Comparison of ENCODE assay signal across 8 cellular contexts in genomic region chr5:57179262-57179960, GRCh38. TPM values are rescaled to one million over a fixed set of nuclear protein-coding genes. Genes with fewer than 3 reads are reported as not detected.
DNase-seq lines count a peak whose midpoint lies in the region; ATAC-seq and TF ChIP-seq lines count a peak whose summit lies in the region.

No MANE protein-coding gene starts in this region.

- DNase-seq in CD4-positive, alpha-beta T cell, result no peak
- DNase-seq in PC-9 (no peak), epithelial cell of esophagus (ENCODE audit: low read depth) (no peak), H4 (ENCODE audit: low spot score) (no peak), GDM1 (lab: John Stamatoyannopoulos, UW) (no peak), NCI-H526 (lab: John Stamatoyannopoulos, UW) (no peak)
- no peak for DNase-seq in stimulated activated CD4-positive, alpha-beta T cell treated with anti-CD3 and anti-CD28 coated beads, Interleukin-4, amount 100 ng/mL, for 1 hour

- BruUV-seq in PC-9 (replicated peaks; lab: Mats Ljungman, UMichigan), result no TSS peak

- H3K4me1 ChIP-seq in PC-9 (replicated peaks; ENCODE audit: insufficient read depth) (peaks cover 44% of the 10 kb centered on the region), neuron (ENCODE audit: insufficient read depth, low read length) (peaks cover 19% of the 10 kb centered on the region)

- no peaks in the 10 kb centered on the region for H3K9me2 ChIP-seq in PC-9 (ENCODE audit: insufficient read depth)

- peaks cover 100% of the 10 kb centered on the region for H3K79me2 ChIP-seq in PC-9 (ENCODE audit: low read depth)

- H3K9me3 Mint-ChIP-seq in CD4-positive, alpha-beta T cell, result no peaks in the 10 kb centered on the region

- peaks cover 92% of the 10 kb centered on the region for H4K20me1 ChIP-seq in PC-9 (ENCODE audit: insufficient read depth)

- H3K36me3 ChIP-seq in PC-9 (ENCODE audit: low read depth), result peaks cover 45% of the 10 kb centered on the region
- peaks cover 36% of the 10 kb centered on the region for H3K36me3 ChIP-seq in neuron (ENCODE audit: insufficient read depth, low read length)

- peak overlapping the region; percentile 96 for H3K27ac Mint-ChIP-seq in CD4-positive, alpha-beta T cell

- H3K4me3 Mint-ChIP-seq in CD4-positive, alpha-beta T cell, result peak overlapping the region; percentile 98

- peaks cover 84% of the 10 kb centered on the region for H3K36me3 Mint-ChIP-seq in CD4-positive, alpha-beta T cell (ENCODE audit: low read depth)

- no peaks in the 10 kb centered on the region for H3K9me3 ChIP-seq in CD4-positive, alpha-beta T cell (ENCODE audit: control insufficient read depth, low read length)
- H3K9me3 ChIP-seq in PC-9 (ENCODE audit: insufficient read depth, low read depth) (no peaks in the 10 kb centered on the region), neuron (ENCODE audit: low read length) (peaks cover 7% of the 10 kb centered on the region)

- peak overlapping the region; percentile 76; the same call in 1 of the 2 replicates for H3K4me3 ChIP-seq in PC-9
- peak overlapping the region; percentile 81 for H3K4me3 ChIP-seq in epithelial cell of esophagus (ENCODE audit: low read length)
- H3K4me3 ChIP-seq in neuron (ENCODE audit: low read length), result peak overlapping the region; percentile 65

- no peaks in the 10 kb centered on the region for H3K27me3 ChIP-seq in CD4-positive, alpha-beta T cell (ENCODE audit: control insufficient read depth, insufficient read depth, low read length)
- no peaks in the 10 kb centered on the region for H3K27me3 ChIP-seq in PC-9 (ENCODE audit: insufficient read depth, low read depth)
- H3K27me3 ChIP-seq in neuron (ENCODE audit: insufficient read depth, low read length), result no peaks in the 10 kb centered on the region

- H3K27me3 Mint-ChIP-seq in CD4-positive, alpha-beta T cell, result no peaks in the 10 kb centered on the region

- CTCF ChIA-PET in CD4-positive, alpha-beta T cell (lab: Charles Lee), result interaction anchor here (0.8 kb wide), 1 partner anchor 13 kb away, joined by 5 read pairs; no protein-coding TSS in a partner anchor
- CTCF ChIA-PET in PC-9 (lab: Charles Lee), result no interaction called here

- no peak overlapping the region for H3K27ac ChIP-seq in CD4-positive, alpha-beta T cell (ENCODE audit: low read depth, low read length)
- no peak overlapping the region; the same call in 1 of the 2 replicates for H3K27ac ChIP-seq in PC-9

- H3F3A ChIP-seq in PC-9 (ENCODE audit: insufficient read depth, low read depth), result peaks cover 21% of the 10 kb centered on the region

- H2AFZ ChIP-seq in PC-9 (no peak overlapping the region), neuron (ENCODE audit: low read depth, low read length) (no peak overlapping the region)

- H3K4me2 ChIP-seq in PC-9, result peak overlapping the region; percentile 91

- ATAC-seq in CD4-positive, alpha-beta T cell (ENCODE audit: poor library complexity), result no peak

- peaks cover 71% of the 10 kb centered on the region for H3K4me1 Mint-ChIP-seq in CD4-positive, alpha-beta T cell (ENCODE audit: low read depth)

- intact Hi-C loops in CD4-positive, alpha-beta T cell (cut with DNase I, micrococcal nuclease), result loop anchor here (2.0 to 10.0 kb wide), 3 partner anchors 15 to 1645 kb away; partner anchors contain the start of genes IL6ST (in 2 of the 2) and PLPP1 (in 1 of the 2)
- intact Hi-C loops in PC-9 (cut with micrococcal nuclease; ENCODE audit: unreplicated experiment), result no loop called here

- POLR2A ChIA-PET in CD4-positive, alpha-beta T cell (lab: Charles Lee), result no interaction called here
- POLR2A ChIA-PET in PC-9 (lab: Charles Lee; ENCODE audit: unreplicated experiment), result no interaction called here

- no peak for TF ChIP-seq CTCF in CD4-positive, alpha-beta T cell (IDR thresholded peaks at IDR 0.05)
- TF ChIP-seq CTCF in PC-9 (conservative IDR thresholded peaks at IDR 0.05) (no peak), epithelial cell of esophagus (IDR thresholded peaks at IDR 0.05; ENCODE audit: insufficient read depth, low read depth, low read length, missing control alignments) (no peak)

RNA-seq across cellular contexts. Expression of gene GPBP1, which starts 5.6 kb away (rescaled TPM):
- total RNA-seq in CD4-positive, alpha-beta T cell, result 100 to 1,000 TPM; 136 to 137 TPM
- total RNA-seq in PC-9 (2021), result 62.4 and 75.0 TPM in 2 replicates
- total RNA-seq in H4 (2014; rRNA removed; shearing (Covaris generic)), result 31.6 and 39.4 TPM in 2 replicates
